In the genomic region with DNA sequence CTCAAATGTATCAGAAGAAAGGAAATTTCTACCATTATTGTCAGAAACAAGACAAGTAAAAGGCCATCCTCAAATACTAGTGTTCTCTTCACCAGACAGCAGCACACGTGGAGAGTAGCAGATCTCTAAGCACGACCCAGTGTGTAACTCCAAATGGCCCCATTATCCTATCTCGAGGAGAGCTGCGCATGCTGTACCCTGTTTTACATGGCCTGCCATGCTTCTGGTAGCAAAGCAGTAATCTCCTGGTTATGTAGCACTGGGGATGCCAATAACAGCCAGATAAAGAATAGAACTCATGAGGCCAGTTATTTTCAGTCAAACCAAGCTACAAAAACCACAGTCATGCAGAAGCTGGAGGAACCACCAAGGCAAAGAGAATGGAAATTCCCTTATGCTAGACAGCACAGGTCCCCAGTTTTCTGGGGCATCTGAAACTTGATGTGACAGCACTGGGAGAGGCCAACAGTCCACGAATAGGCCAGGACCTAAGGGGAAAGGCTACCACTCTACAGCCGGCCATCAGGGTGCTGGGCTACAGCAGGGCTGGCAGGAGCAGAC, we compare ENCODE assay signal across 15 cellular contexts.
"Had no signal": no experiment of that assay in that cellular context is flagged by ENCODE, and none has a peak within 500 bp of the region (broad histone marks: within the 10 kb centered on the region; RNA-seq: fewer than 3 reads in every experiment).

No MANE protein-coding gene starts in this region.

- H3K36me3 Mint-ChIP-seq: memory B cell; stimulated activated memory B cell treated with anti-CD40 and anti-IgM and Interleukin-4, amounts not matched to agents 10 μg/mL and 1 μg/mL and 100 μg/mL, for 72 hours; type B pancreatic cell; WTC11 had no signal

- H3K27ac Mint-ChIP-seq: memory B cell; stimulated activated memory B cell treated with anti-CD40 and anti-IgM and Interleukin-4, amounts not matched to agents 10 μg/mL and 1 μg/mL and 100 μg/mL, for 72 hours; type B pancreatic cell; WTC11 had no signal

- H3K9me3 ChIP-seq: esophagus muscularis mucosa, ovary had no signal

- H3K4me3 Mint-ChIP-seq: activated CD4-positive, alpha-beta T cell treated with anti-CD3 and anti-CD28 coated beads, Interleukin-2, amount 10 ng/mL, durations not matched to agents 7 days and 5 days; activated naive CD8-positive, alpha-beta T cell treated with anti-CD3 and anti-CD28 coated beads, Interleukin-2, amount 10 ng/mL, durations not matched to agents 7 days and 5 days; memory B cell; neural crest cell; stimulated activated memory B cell treated with anti-CD40 and anti-IgM and Interleukin-4, amounts not matched to agents 10 μg/mL and 1 μg/mL and 100 μg/mL, for 72 hours; type B pancreatic cell; WTC11 had no signal

- H3K27ac ChIP-seq: esophagus muscularis mucosa, ovary had no signal

- ATAC-seq: stimulated activated memory B cell treated with anti-CD40 and anti-IgM and Interleukin-4, amounts not matched to agents 10 μg/mL and 1 μg/mL and 100 μg/mL, for 72 hours; WTC11 had no signal

- H3K27me3 Mint-ChIP-seq: activated naive CD8-positive, alpha-beta T cell treated with anti-CD3 and anti-CD28 coated beads, Interleukin-2, amount 10 ng/mL, durations not matched to agents 7 days and 5 days; type B pancreatic cell had no signal

- H3K27me3 ChIP-seq: esophagus muscularis mucosa, ovary had no signal

- H3K4me1 Mint-ChIP-seq: memory B cell; neural crest cell; stimulated activated memory B cell treated with anti-CD40 and anti-IgM and Interleukin-4, amounts not matched to agents 10 μg/mL and 1 μg/mL and 100 μg/mL, for 72 hours; WTC11 had no signal

- H3K36me3 ChIP-seq: esophagus muscularis mucosa, ovary had no signal

- H3K9me3 Mint-ChIP-seq: memory B cell; stimulated activated memory B cell treated with anti-CD40 and anti-IgM and Interleukin-4, amounts not matched to agents 10 μg/mL and 1 μg/mL and 100 μg/mL, for 72 hours; WTC11 had no signal

- DNase-seq: activated CD4-positive, alpha-beta T cell treated with anti-CD3 and anti-CD28 coated beads, Interleukin-2, amount 10 ng/mL, durations not matched to agents 7 days and 5 days; activated gamma-delta T cell; activated naive CD8-positive, alpha-beta T cell treated with anti-CD3 and anti-CD28 coated beads, Interleukin-2, amount 10 ng/mL, durations not matched to agents 7 days and 5 days; activated T-cell treated with anti-CD3 and anti-CD28 coated beads, Interleukin-2, amount 50 U/mL, for 1 hour; aorta; head of caudate nucleus; ovary; small intestine; substantia nigra had no signal

- H3K4me3 ChIP-seq: esophagus muscularis mucosa, ovary had no signal
